12 cellular contexts compared by ENCODE assay signal in genomic region chr10:100737359-100738054, GRCh38. TPM values are rescaled to one million over a fixed set of nuclear protein-coding genes. Genes with fewer than 3 reads are reported as not detected.
DNase-seq lines count a peak whose midpoint lies in the region; ATAC-seq, FAIRE-seq and TF ChIP-seq lines count a peak whose summit lies in the region.
"Had no signal": no experiment of that assay in that cellular context is flagged by ENCODE, and none has a peak within 500 bp of the region (broad histone marks: within the 10 kb centered on the region; RNA-seq: fewer than 3 reads in every experiment).

No MANE protein-coding gene starts in this region.

- no peak for TF ChIP-seq EP300 in stomach (IDR thresholded peaks at IDR 0.05)

- DNase-seq in activated T-cell treated with anti-CD3 and anti-CD28 coated beads, Interleukin-2, amount 50 U/mL, for 4 hours, result no peak
- no peak for DNase-seq in activated T-cell treated with anti-CD3 and anti-CD28 coated beads, Interleukin-2, amount 50 U/mL, for 1 hour
- peak; percentile 66 for DNase-seq in kidney
- DNase-seq in stomach, result no peak
- no peak for DNase-seq in medulla oblongata (ENCODE audit: extremely low spot score)
- DNase-seq in foreskin keratinocyte, result no peak
- DNase-seq: BE2C, NCI-H510A treated with DMSO at 0.1 percent for 48 hours, transverse colon had no signal

- no peak for FAIRE-seq in kidney (lab: Jason Lieb, UNC)

- no peaks in the 10 kb centered on the region for H3K36me3 Mint-ChIP-seq in activated T-cell treated with anti-CD3 and anti-CD28 coated beads, Interleukin-2, amount 50 U/mL, for 4 hours (ENCODE audit: insufficient read depth)
- H3K36me3 Mint-ChIP-seq in activated T-helper 17 cell treated with anti-CD3 and anti-CD28 coated beads, Interleukin-2, amount 50 U/mL, for 72 hours (ENCODE audit: low read depth), result no peaks in the 10 kb centered on the region

- H3K9ac ChIP-seq in kidney (ENCODE audit: low read length in 2 of 2), result peak overlapping the region; percentile 20 to 76

- peak; percentile 30 to 36 for ATAC-seq in activated T-cell treated with anti-CD3 and anti-CD28 coated beads, Interleukin-2, amount 50 U/mL, for 4 hours
- no peak for ATAC-seq in activated T-helper 17 cell treated with anti-CD3 and anti-CD28 coated beads, Interleukin-2, amount 50 U/mL, for 72 hours (replicated peaks)
- ATAC-seq in HG03139 (IDR thresholded peaks at IDR 0.05; ENCODE audit: unreplicated experiment), result no peak
- ATAC-seq in foreskin keratinocyte, result no peak

- peak overlapping the region; percentile 67 for H3K4me3 Mint-ChIP-seq in activated T-cell treated with anti-CD3 and anti-CD28 coated beads, Interleukin-2, amount 50 U/mL, for 4 hours
- H3K4me3 Mint-ChIP-seq in activated T-helper 17 cell treated with anti-CD3 and anti-CD28 coated beads, Interleukin-2, amount 50 U/mL, for 72 hours, result peak overlapping the region; percentile 58

- H3K9me3 ChIP-seq in kidney (ENCODE audit: control insufficient read depth in 1 of 2, low read length in 2 of 2), result no peaks in the 10 kb centered on the region
- no peaks in the 10 kb centered on the region for H3K9me3 ChIP-seq in stomach
- H3K9me3 ChIP-seq: BE2C, transverse colon had no signal

- H3K27ac ChIP-seq in kidney (ENCODE audit: low read depth in 2 of 2, low read length in 2 of 2) (peak overlapping the region; percentile 92 to 95), stomach (no peak overlapping the region), foreskin keratinocyte (no peak overlapping the region)
- H3K27ac ChIP-seq: transverse colon had no signal

- H3K9me3 Mint-ChIP-seq in activated T-cell treated with anti-CD3 and anti-CD28 coated beads, Interleukin-2, amount 50 U/mL, for 4 hours, result no peaks in the 10 kb centered on the region
- no peaks in the 10 kb centered on the region for H3K9me3 Mint-ChIP-seq in activated T-helper 17 cell treated with anti-CD3 and anti-CD28 coated beads, Interleukin-2, amount 50 U/mL, for 72 hours

- H3K4me1 ChIP-seq in kidney (ENCODE audit: control insufficient read depth in 1 of 2, insufficient read depth in 1 of 2, low read depth in 1 of 2, low read length in 2 of 2), result peaks cover 17 to 19% of the 10 kb centered on the region in 2 donors
- H3K4me1 ChIP-seq in stomach, result peaks cover 29 to 58% (median 41%) of the 10 kb centered on the region in 4 donors
- no peaks in the 10 kb centered on the region for H3K4me1 ChIP-seq in foreskin keratinocyte
- H3K4me1 ChIP-seq: BE2C had no signal

- H3K27ac Mint-ChIP-seq in activated T-helper 17 cell treated with anti-CD3 and anti-CD28 coated beads, Interleukin-2, amount 50 U/mL, for 72 hours, result no peak overlapping the region

- peaks cover 32% of the 10 kb centered on the region for H3K4me1 Mint-ChIP-seq in activated T-cell treated with anti-CD3 and anti-CD28 coated beads, Interleukin-2, amount 50 U/mL, for 4 hours (ENCODE audit: low read depth)
- peaks cover 7% of the 10 kb centered on the region for H3K4me1 Mint-ChIP-seq in activated T-helper 17 cell treated with anti-CD3 and anti-CD28 coated beads, Interleukin-2, amount 50 U/mL, for 72 hours

- H3K36me3 ChIP-seq in kidney (ENCODE audit: control insufficient read depth in 1 of 2, insufficient read depth in 2 of 2, low read length in 2 of 2), result no peaks in the 10 kb centered on the region
- H3K36me3 ChIP-seq in stomach, result no peaks in the 10 kb centered on the region
- H3K36me3 ChIP-seq: BE2C, transverse colon had no signal

- peaks cover 52 to 100% (median 96%) of the 10 kb centered on the region in 3 donors for H3K27me3 ChIP-seq in stomach
- peaks cover 100% of the 10 kb centered on the region for H3K27me3 ChIP-seq in foreskin keratinocyte

- 1 to 5% (median 4%) methylated on average over 35 to 51 of the region's 51 CpGs for WGBS in stomach, 5 donors

- H3K4me3 ChIP-seq in kidney (ENCODE audit: low read length in 2 of 2) (peak overlapping the region; percentile 75 to 79), stomach (peak overlapping the region; percentile 19 to 47 (median 30))

- TF ChIP-seq CTCF in kidney (IDR thresholded peaks at IDR 0.05; ENCODE audit: borderline replicate concordance, extremely low read depth, insufficient read depth) (no peak), stomach (IDR thresholded peaks at IDR 0.05) (no peak), foreskin keratinocyte (conservative IDR thresholded peaks at IDR 0.05) (no peak)

- intact Hi-C loops in kidney (cut with DNase I), result no loop called here
- intact Hi-C loops in stomach (cut with DNase I; ENCODE audit: low total_unique reads), result no loop called here

- peaks cover 93% of the 10 kb centered on the region for H3K27me3 Mint-ChIP-seq in activated T-cell treated with anti-CD3 and anti-CD28 coated beads, Interleukin-2, amount 50 U/mL, for 4 hours (ENCODE audit: low read depth)
- H3K27me3 Mint-ChIP-seq in activated T-helper 17 cell treated with anti-CD3 and anti-CD28 coated beads, Interleukin-2, amount 50 U/mL, for 72 hours, result peaks cover 70% of the 10 kb centered on the region

- TF ChIP-seq POLR2A in stomach (IDR thresholded peaks at IDR 0.05), result no peak

RNA-seq across cellular contexts. Expression of gene PAX2, which starts 7.9 kb away (rescaled TPM):
- total RNA-seq in activated T-cell treated with anti-CD3 and anti-CD28 coated beads, Interleukin-2, amount 50 U/mL, for 4 hours, result not detected
- under 1 TPM in 1 of 2 donors, not detected in 1; 0.16 TPM for total RNA-seq in activated T-helper 17 cell treated with anti-CD3 and anti-CD28 coated beads, Interleukin-2, amount 50 U/mL, for 72 hours
- total RNA-seq in kidney (102 TPM), stomach (not detected), foreskin keratinocyte (not detected in 2 replicates)
- polyA plus RNA-seq in kidney (ENCODE audit: insufficient read depth, low read depth, low replicate concordance) (28.3 TPM), stomach (not detected), foreskin keratinocyte (not detected in 2 replicates)
- total RNA-seq: H4, transverse colon had no signal

Comparison
In these comparisons a context has a peak if more than half of its experiments do, and no peak if none do; other contexts are left out.
1. ATAC-seq: peak in activated T-cell treated with anti-CD3 and anti-CD28 coated beads, Interleukin-2, amount 50 U/mL, for 4 hours (2 of 2); none in activated T-helper 17 cell treated with anti-CD3 and anti-CD28 coated beads, Interleukin-2, amount 50 U/mL, for 72 hours (single experiment), HG03139 (single experiment) and foreskin keratinocyte (single experiment).
2. H3K27ac ChIP-seq: peak in kidney (2 of 2); none in stomach (0 of 5) and foreskin keratinocyte (single experiment).
3. RNA of gene PAX2, which starts 7.9 kb away (total RNA-seq): 102 TPM in kidney (single experiment); 0.16 TPM in activated T-helper 17 cell treated with anti-CD3 and anti-CD28 coated beads, Interleukin-2, amount 50 U/mL, for 72 hours, not detected in activated T-cell treated with anti-CD3 and anti-CD28 coated beads, Interleukin-2, amount 50 U/mL, for 4 hours, not detected in stomach and not detected in foreskin keratinocyte; every median in the first group is over 10 times any median in the second.